ENCODE assay signal across 31 cellular contexts in the genomic region with DNA sequence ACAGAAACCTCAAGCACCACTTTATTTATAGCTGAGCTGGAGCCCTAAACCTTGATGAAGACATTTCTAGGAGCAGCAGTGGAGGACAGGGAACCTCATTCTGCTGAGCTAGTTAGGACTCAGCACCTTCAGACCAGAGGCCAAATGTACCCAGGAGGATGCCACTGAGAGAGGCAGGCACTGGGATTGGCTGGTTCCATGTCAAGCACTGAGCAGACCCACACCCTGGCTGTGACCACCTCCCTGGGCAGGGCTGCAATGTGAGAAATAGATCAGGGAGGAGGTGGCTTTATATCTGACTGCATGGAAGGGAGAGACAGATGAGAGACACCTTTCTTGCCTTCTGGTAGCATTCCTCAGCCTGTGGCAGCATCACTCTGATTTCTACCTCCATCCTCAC.
DNase-seq lines count a peak whose midpoint lies in the region; ATAC-seq, FAIRE-seq and TF ChIP-seq lines count a peak whose summit lies in the region.
"Had no signal": no experiment of that assay in that cellular context is flagged by ENCODE, and none has a peak within 500 bp of the region (broad histone marks: within the 10 kb centered on the region; RNA-seq: fewer than 3 reads in every experiment).

No MANE protein-coding gene starts in this region.

- no peak for TF ChIP-seq EP300 in esophagus muscularis mucosa (IDR thresholded peaks at IDR 0.05)

- no peak for TF ChIP-seq POLR2A in esophagus muscularis mucosa (IDR thresholded peaks at IDR 0.05; ENCODE audit: low read depth)

- no peaks in the 10 kb centered on the region for H3K9me3 ChIP-seq in esophagus muscularis mucosa
- H3K9me3 ChIP-seq: A549; BE2C; BLaER1; BLaER1 treated with 17β-estradiol and CSF1 and Interleukin-3, amounts not matched to agents 10 nM and 100 nM; Caco-2 had no signal

- TF ChIP-seq CTCF in bronchial epithelial cell (IDR thresholded peaks at IDR 0.05; ENCODE audit: insufficient read depth, low read length, severe bottlenecking) (no peak), esophagus muscularis mucosa (IDR thresholded peaks at IDR 0.05) (no peak)

- H3K27ac ChIP-seq in esophagus muscularis mucosa (replicated peaks in 1 of 4), result no peak overlapping the region
- H3K27ac ChIP-seq: 22Rv1; A549; BLaER1; BLaER1 treated with 17β-estradiol and CSF1 and Interleukin-3, amounts not matched to agents 10 nM and 100 nM; C4-2B had no signal

- no peaks in the 10 kb centered on the region for H3K4me1 ChIP-seq in esophagus muscularis mucosa
- H3K4me1 ChIP-seq: A549; BE2C; BLaER1; BLaER1 treated with 17β-estradiol and CSF1 and Interleukin-3, amounts not matched to agents 10 nM and 100 nM; Caco-2 had no signal

- H3K4me3 ChIP-seq in bronchial epithelial cell (ENCODE audit: low read depth, low read length) (no peak overlapping the region), esophagus muscularis mucosa (no peak overlapping the region)
- H3K4me3 ChIP-seq: A549; BLaER1; BLaER1 treated with 17β-estradiol and CSF1 and Interleukin-3, amounts not matched to agents 10 nM and 100 nM had no signal

- ATAC-seq in HG02973 (IDR thresholded peaks at IDR 0.05; ENCODE audit: unreplicated experiment), result no peak
- ATAC-seq: A549; CD8-positive, alpha-beta T cell had no signal

- FAIRE-seq in bronchial epithelial cell (lab: Jason Lieb, UNC), result peak; percentile 90
- FAIRE-seq: A204.1, A549, D721Med had no signal

- H3K36me3 ChIP-seq in bronchial epithelial cell (ENCODE audit: control insufficient read depth, insufficient read depth, low read length), result no peaks in the 10 kb centered on the region
- no peaks in the 10 kb centered on the region for H3K36me3 ChIP-seq in esophagus muscularis mucosa
- H3K36me3 ChIP-seq: BE2C; BLaER1; BLaER1 treated with 17β-estradiol and CSF1 and Interleukin-3, amounts not matched to agents 10 nM and 100 nM had no signal

- H3K27me3 ChIP-seq in bronchial epithelial cell (ENCODE audit: control insufficient read depth, insufficient read depth, low read length) (no peaks in the 10 kb centered on the region), esophagus muscularis mucosa (no peaks in the 10 kb centered on the region)
- H3K27me3 ChIP-seq: BE2C; BLaER1; BLaER1 treated with 17β-estradiol and CSF1 and Interleukin-3, amounts not matched to agents 10 nM and 100 nM had no signal

- intact Hi-C loops in esophagus muscularis mucosa (cut with DNase I), result no loop called here

- DNase-seq in bronchial epithelial cell (ENCODE audit: low read depth), result no peak
- peak; percentile 82 for DNase-seq in esophagus muscularis mucosa (ENCODE audit: extremely low spot score)
- DNase-seq in NK-92 (lab: John Stamatoyannopoulos, UW; ENCODE audit: unreplicated experiment), result no peak
- DNase-seq: 8988T; ACHN; AML-193; BE2C; C1 segment of cervical spinal cord; Caco-2; Calu3; CD4-positive, alpha-beta memory T cell; CD4-positive, alpha-beta T cell; CD4-positive, CD25-positive, alpha-beta regulatory T cell; CD8-positive, alpha-beta memory T cell; CD8-positive, alpha-beta T cell; COR-L47; DMS 273 treated with DMSO at 0.1 percent for 48 hours; DMS153; DMS53; DMS79; DMS79 treated with DMSO at 0.1 percent for 48 hours; DND-41; EL had no signal
